12 cellular contexts compared by ENCODE assay signal in genomic region chr6:16438677-16439615, GRCh38.
A peak's percentile ranks its signal among the peaks of the same experiment; 100 is the strongest.
DNase-seq lines count a peak whose midpoint lies in the region; ATAC-seq, FAIRE-seq and TF ChIP-seq lines count a peak whose summit lies in the region.
"Had no signal": no experiment of that assay in that cellular context is flagged by ENCODE, and none has a peak within 500 bp of the region (broad histone marks: within the 10 kb centered on the region; RNA-seq: fewer than 3 reads in every experiment).

No MANE protein-coding gene starts in this region.

- H3K27ac ChIP-seq in A549 = peak overlapping the region; percentile 67 to 86

- peaks cover 46% of the 10 kb centered on the region for H3K36me3 Mint-ChIP-seq in activated T-helper 1 cell treated with anti-CD3 and anti-CD28 coated beads, Interleukin-12 subunit alpha, Interleukin-12 subunit beta, Interleukin-2, Interleukin-4 antibody, amounts not matched to agents 30 ng/mL and 10 ng/mL and 1 ng/mL, durations not matched to agents 14 hours and 24 hours and 36 hours (ENCODE audit: low read depth)

- H3K4me3 ChIP-seq in A549 = no peak overlapping the region
- H3K4me3 ChIP-seq: GM23338 had no signal

- H3K4me1 ChIP-seq in A549 = peaks cover 33% of the 10 kb centered on the region

- peak overlapping the region; percentile 79 for H3K27ac Mint-ChIP-seq in activated T-helper 1 cell treated with anti-CD3 and anti-CD28 coated beads, Interleukin-12 subunit alpha, Interleukin-12 subunit beta, Interleukin-2, Interleukin-4 antibody, amounts not matched to agents 30 ng/mL and 10 ng/mL and 1 ng/mL, durations not matched to agents 14 hours and 24 hours and 36 hours

- ATAC-seq in A549 (peak; percentile 66 to 70; a peak in 3 of 6 replicates), left ventricle myocardium superior (peak; percentile 26), HG02759 (IDR thresholded peaks at IDR 0.05; ENCODE audit: unreplicated experiment) (no peak), GM18909 (IDR thresholded peaks at IDR 0.05; ENCODE audit: poor library complexity, unreplicated experiment) (no peak)
- ATAC-seq: GM23338 had no signal

- H3K9me3 Mint-ChIP-seq in activated T-helper 1 cell treated with anti-CD3 and anti-CD28 coated beads, Interleukin-12 subunit alpha, Interleukin-12 subunit beta, Interleukin-2, Interleukin-4 antibody, amounts not matched to agents 30 ng/mL and 10 ng/mL and 1 ng/mL, durations not matched to agents 14 hours and 24 hours and 36 hours = peaks cover 11% of the 10 kb centered on the region
- H3K9me3 Mint-ChIP-seq: GM23338, neural crest cell had no signal

- H3K4me1 Mint-ChIP-seq in activated T-helper 1 cell treated with anti-CD3 and anti-CD28 coated beads, Interleukin-12 subunit alpha, Interleukin-12 subunit beta, Interleukin-2, Interleukin-4 antibody, amounts not matched to agents 30 ng/mL and 10 ng/mL and 1 ng/mL, durations not matched to agents 14 hours and 24 hours and 36 hours (ENCODE audit: low read depth) = peaks cover 81% of the 10 kb centered on the region
- H3K4me1 Mint-ChIP-seq: GM23338, neural crest cell had no signal

- no peaks in the 10 kb centered on the region for H3K27me3 Mint-ChIP-seq in activated T-helper 1 cell treated with anti-CD3 and anti-CD28 coated beads, Interleukin-12 subunit alpha, Interleukin-12 subunit beta, Interleukin-2, Interleukin-4 antibody, amounts not matched to agents 30 ng/mL and 10 ng/mL and 1 ng/mL, durations not matched to agents 14 hours and 24 hours and 36 hours (ENCODE audit: insufficient read depth)

- TF ChIP-seq RAD21 in A549 (conservative IDR thresholded peaks at IDR 0.05 in 1 of 2, IDR thresholded peaks at IDR 0.05 in 1 of 2) = no peak

- H3K4me3 Mint-ChIP-seq in activated T-helper 1 cell treated with anti-CD3 and anti-CD28 coated beads, Interleukin-12 subunit alpha, Interleukin-12 subunit beta, Interleukin-2, Interleukin-4 antibody, amounts not matched to agents 30 ng/mL and 10 ng/mL and 1 ng/mL, durations not matched to agents 14 hours and 24 hours and 36 hours = peak overlapping the region; percentile 51
- H3K4me3 Mint-ChIP-seq: GM23338, neural crest cell had no signal

- no peaks in the 10 kb centered on the region for H3K9me3 ChIP-seq in A549

- peak overlapping the region; percentile 58 for H3K4me2 ChIP-seq in A549
- H3K4me2 ChIP-seq: GM23338 had no signal

- DNase-seq in A549 (ENCODE audit: low read depth in 1 of 2, low spot score in 1 of 2) (peak; percentile 57 to 63), GM10266 (ENCODE audit: extremely low spot score) (peak; percentile 73), left ventricle myocardium superior (no peak), NCI-H345 treated with DMSO at 0.1 percent for 48 hours (lab: John Stamatoyannopoulos, UW; ENCODE audit: unreplicated experiment) (no peak), SW 1271 (lab: John Stamatoyannopoulos, UW) (no peak)
- no peak for DNase-seq in activated T-helper 1 cell treated with anti-CD3 and anti-CD28 coated beads, Interleukin-12 subunit alpha, Interleukin-12 subunit beta, Interleukin-2, Interleukin-4 antibody, amounts not matched to agents 30 ng/mL and 10 ng/mL and 1 ng/mL, durations not matched to agents 14 hours and 24 hours and 36 hours (ENCODE audit: low spot score)
- DNase-seq: activated CD8-positive, alpha-beta memory T cell treated with anti-CD3 and anti-CD28 coated beads for 24 hours; KBM-7 had no signal

- no peak for TF ChIP-seq POLR2A in A549 (IDR thresholded peaks at IDR 0.05; ENCODE audit: low read length)

- no peak for TF ChIP-seq EP300 in A549 (IDR thresholded peaks at IDR 0.05)

- no peak for TF ChIP-seq CTCF in A549 (IDR thresholded peaks at IDR 0.05)
- TF ChIP-seq CTCF in GM10266 (IDR thresholded peaks at IDR 0.05; ENCODE audit: control insufficient read depth, insufficient read depth, low read depth, missing control alignments) = no peak

- intact Hi-C loops in activated T-helper 1 cell treated with anti-CD3 and anti-CD28 coated beads, Interleukin-12 subunit alpha, Interleukin-12 subunit beta, Interleukin-2, Interleukin-4 antibody, amounts not matched to agents 30 ng/mL and 10 ng/mL and 1 ng/mL, durations not matched to agents 14 hours and 24 hours and 36 hours (cut with micrococcal nuclease) = no loop called here
- intact Hi-C loops in left ventricle myocardium superior (cut with micrococcal nuclease) = no loop called here

- no peak for FAIRE-seq in A549 (lab: Jason Lieb, UNC)

- POLR2A ChIA-PET in A549 (lab: Yijun Ruan, JAX) = no interaction called here

- CTCF ChIA-PET in A549 (lab: Yijun Ruan, JAX) = interaction anchor here (0.7 kb wide), 1 partner anchor 29 kb away, joined by 6 read pairs; no protein-coding TSS in a partner anchor

- WGBS in A549 (ENCODE audit: missing lambda C conversion rate) = 42% methylated on average over 9 of the region's 14 CpGs

TF ChIP-seq in A549, 52 proteins besides CTCF, POLR2A, EP300 and RAD21:
- no peak for TF ChIP-seq BCL3 (IDR thresholded peaks at IDR 0.05)
- TF ChIP-seq NFE2L2 (conservative IDR thresholded peaks at IDR 0.05; ENCODE audit: low read length) = 0 out of 2 replicates have a peak, but pooled peaks have one; percentile 24
- TF ChIP-seq CHD4 (IDR thresholded peaks at IDR 0.05; ENCODE audit: borderline replicate concordance) = no peak
- no peak for TF ChIP-seq ZNF302 (CRISPR knock-in tag; IDR thresholded peaks at IDR 0.05)
- TF ChIP-seq CBX2 (IDR thresholded peaks at IDR 0.05; ENCODE audit: borderline replicate concordance, low read depth) = no peak
- TF ChIP-seq CHD2 (IDR thresholded peaks at IDR 0.05; ENCODE audit: low read length, partially characterized antibody) = no peak
- TF ChIP-seq MAFK (IDR thresholded peaks at IDR 0.05; ENCODE audit: partially characterized antibody) = peak; percentile 7
- no peak for TF ChIP-seq TFCP2L1 (CRISPR knock-in tag; IDR thresholded peaks at IDR 0.05)
- no peak for TF ChIP-seq E2F6 (IDR thresholded peaks at IDR 0.05; ENCODE audit: borderline replicate concordance, low read depth)
TF ChIP-seq in A549: peak in this region for 2.

Comparison
In these comparisons a context has a peak if more than half of its experiments do, and no peak if none do; other contexts are left out.
1. ATAC-seq: peak in A549 (2 of 2) and left ventricle myocardium superior (single experiment); none in HG02759 (single experiment) and GM18909 (single experiment).
2. DNase-seq: peak in A549 (2 of 2) and GM10266 (single experiment); none in activated T-helper 1 cell treated with anti-CD3 and anti-CD28 coated beads, Interleukin-12 subunit alpha, Interleukin-12 subunit beta, Interleukin-2, Interleukin-4 antibody, amounts not matched to agents 30 ng/mL and 10 ng/mL and 1 ng/mL, durations not matched to agents 14 hours and 24 hours and 36 hours (single experiment), left ventricle myocardium superior (single experiment), NCI-H345 treated with DMSO at 0.1 percent for 48 hours (single experiment) and SW 1271 (0 of 2).